Comparison of ENCODE assay signal across 1 cellular context in the genomic region with DNA sequence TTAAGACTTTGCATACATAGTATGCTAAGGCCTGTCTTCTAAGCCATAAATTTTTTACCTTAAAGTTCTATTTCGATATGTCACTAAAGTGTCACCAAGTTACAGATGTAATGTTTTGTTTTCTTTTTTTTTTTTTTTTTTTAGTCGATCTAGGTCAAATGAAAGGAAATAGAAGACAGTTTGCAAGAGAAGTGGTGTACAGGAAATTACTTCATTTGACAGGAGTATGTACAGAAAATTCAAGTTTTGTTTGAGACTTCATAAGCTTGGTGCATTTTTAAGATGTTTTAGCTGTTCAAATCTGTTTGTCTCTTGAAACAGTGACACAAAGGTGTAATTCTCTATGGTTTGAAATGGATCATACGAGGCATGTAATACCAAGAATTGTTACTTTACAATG.
TF ChIP-seq lines count a peak whose summit lies in the region.

No MANE protein-coding gene starts in this region.

TF ChIP-seq in K562, 482 proteins besides CTCF, POLR2A, EP300 and RAD21:
- peak; percentile 43; the same call in 1 of the 2 replicates for TF ChIP-seq SUPT5H (IDR thresholded peaks at IDR 0.05)
- 0 out of 2 replicates have a peak, but pooled peaks have one; percentile 22 for TF ChIP-seq MECOM (CRISPR knock-in tag; IDR thresholded peaks at IDR 0.05)
